In the genomic region with DNA sequence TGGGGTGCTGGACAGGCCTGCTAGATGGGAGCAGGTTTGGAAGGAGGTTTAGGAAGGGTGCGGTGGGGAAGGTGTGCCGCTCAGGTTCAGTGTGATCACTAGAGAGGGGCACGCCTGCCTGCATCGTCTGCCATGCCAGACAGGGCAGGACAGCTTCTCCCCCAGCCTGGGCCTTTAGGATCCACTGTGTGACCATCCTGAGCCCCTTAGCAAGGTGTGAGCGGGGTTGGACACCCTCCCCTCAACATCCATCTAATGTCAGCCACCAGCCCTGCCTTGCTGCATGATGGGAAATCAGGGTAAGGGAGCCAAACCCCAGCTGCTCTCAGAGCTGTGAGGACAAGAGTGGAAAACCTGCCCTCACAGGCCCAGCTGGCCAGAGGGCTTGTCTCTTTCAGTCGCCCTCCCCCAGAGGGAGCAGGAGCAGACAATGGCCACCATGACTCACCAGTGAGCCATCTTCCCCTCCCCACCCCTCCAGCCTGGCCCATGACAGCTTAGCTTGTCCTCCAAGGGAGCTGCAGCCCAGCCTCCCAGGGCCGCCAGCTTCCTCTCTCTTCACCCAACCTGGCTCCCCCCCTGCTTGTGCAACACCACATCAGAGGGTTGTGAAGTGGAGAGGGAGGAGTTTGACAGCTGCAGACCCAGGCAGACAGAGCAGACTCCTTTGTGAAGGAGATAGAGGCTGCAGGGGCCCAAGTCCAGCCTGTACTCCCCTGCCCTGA, we compare ENCODE assay signal across 8 cellular contexts. TPM values are rescaled to one million over a fixed set of nuclear protein-coding genes. Genes with fewer than 3 reads are reported as not detected.
A peak's percentile ranks its signal among the peaks of the same experiment; 100 is the strongest.
DNase-seq lines count a peak whose midpoint lies in the region; ATAC-seq and TF ChIP-seq lines count a peak whose summit lies in the region.

No MANE protein-coding gene starts in this region.

- no peaks in the 10 kb centered on the region for H3K36me3 Mint-ChIP-seq in CD4-positive, CD25-positive, alpha-beta regulatory T cell
- H3K36me3 Mint-ChIP-seq in IgD-negative memory B cell: no peaks in the 10 kb centered on the region
- no peaks in the 10 kb centered on the region for H3K36me3 Mint-ChIP-seq in nephron progenitor cell (ENCODE audit: low read depth)

- H3K4me3 Mint-ChIP-seq in CD4-positive, CD25-positive, alpha-beta regulatory T cell: peak overlapping the region; percentile 80 to 94 (median 88)
- H3K4me3 Mint-ChIP-seq in IgD-negative memory B cell: peak overlapping the region; percentile 30 to 93 (median 82)
- no peak overlapping the region for H3K4me3 Mint-ChIP-seq in nephron progenitor cell

- DNase-seq in CD4-positive, CD25-positive, alpha-beta regulatory T cell: peak; percentile 78 to 95 (median 88)
- DNase-seq in RWPE1 (ENCODE audit: low spot score) (peak; percentile 100), fibroblast of the aortic adventitia (ENCODE audit: low read depth) (peak; percentile 95), nephron progenitor cell (peak; percentile 41)
- DNase-seq in activated effector memory CD4-positive, alpha-beta T cell treated with anti-CD3 and anti-CD28 coated beads, Interleukin-2, amount 50 U/mL, for 16 hours: peak; percentile 93
- DNase-seq in stimulated activated naive CD4-positive, alpha-beta T cell treated with Interleukin-2 at 50 U/mL for 16 hours (lab: John Stamatoyannopoulos, UW): peak; percentile 74

- H3K9me3 Mint-ChIP-seq in CD4-positive, CD25-positive, alpha-beta regulatory T cell: peaks cover 0 to 3% (median 0%) of the 10 kb centered on the region in 7 donors
- H3K9me3 Mint-ChIP-seq in IgD-negative memory B cell (no peaks in the 10 kb centered on the region), nephron progenitor cell (no peaks in the 10 kb centered on the region)

- ATAC-seq in CD4-positive, CD25-positive, alpha-beta regulatory T cell (ENCODE audit: low read depth in 2 of 2): peak; percentile 71 to 76
- ATAC-seq in HG02970 (IDR thresholded peaks at IDR 0.05; ENCODE audit: low FRiP score, unreplicated experiment): no peak

- POLR2A ChIA-PET in RWPE1 (lab: Yijun Ruan, JAX; ENCODE audit: low non-redundant PET): interaction anchor here (0.6 to 1.1 kb wide), 5 partner anchors 10 to 51 kb away, joined by 3 to 4 read pairs (median 3); a partner anchor contains a TSS

- H3K9me3 ChIP-seq in CD4-positive, CD25-positive, alpha-beta regulatory T cell (ENCODE audit: control insufficient read depth in 2 of 2, low read length in 2 of 2): no peaks in the 10 kb centered on the region

- H3K36me3 ChIP-seq in CD4-positive, CD25-positive, alpha-beta regulatory T cell (ENCODE audit: control insufficient read depth, insufficient read depth, low read length): no peaks in the 10 kb centered on the region

- H3K27me3 ChIP-seq in CD4-positive, CD25-positive, alpha-beta regulatory T cell (ENCODE audit: control insufficient read depth, insufficient read depth, low read length): no peaks in the 10 kb centered on the region

- no peak for TF ChIP-seq CTCF in RWPE1 (conservative IDR thresholded peaks at IDR 0.05; ENCODE audit: low read depth)
- TF ChIP-seq CTCF in fibroblast of the aortic adventitia (IDR thresholded peaks at IDR 0.05; ENCODE audit: insufficient read depth, low read length): peak; percentile 9
- no peak for TF ChIP-seq CTCF in nephron progenitor cell (IDR thresholded peaks at IDR 0.05)

- peaks cover 28% of the 10 kb centered on the region for H3K27me3 Mint-ChIP-seq in CD4-positive, CD25-positive, alpha-beta regulatory T cell
- peaks cover 7% of the 10 kb centered on the region for H3K27me3 Mint-ChIP-seq in IgD-negative memory B cell
- peaks cover 3% of the 10 kb centered on the region for H3K27me3 Mint-ChIP-seq in nephron progenitor cell (ENCODE audit: low read depth, poor library complexity)

- H3K4me1 Mint-ChIP-seq in CD4-positive, CD25-positive, alpha-beta regulatory T cell: peaks cover 20 to 89% (median 68%) of the 10 kb centered on the region in 4 donors
- H3K4me1 Mint-ChIP-seq in IgD-negative memory B cell (peaks cover 36 to 78% (median 68%) of the 10 kb centered on the region in 3 donors), nephron progenitor cell (peaks cover 61% of the 10 kb centered on the region)

- peak overlapping the region; percentile 87 for H3K27ac ChIP-seq in CD4-positive, CD25-positive, alpha-beta regulatory T cell (ENCODE audit: insufficient read depth, low read length, poor library complexity, severe bottlenecking)
- peak overlapping the region; percentile 97 for H3K27ac ChIP-seq in RWPE1

- H3K4me3 ChIP-seq in CD4-positive, CD25-positive, alpha-beta regulatory T cell (ENCODE audit: low read depth, low read length): peak overlapping the region; percentile 85
- no peak overlapping the region for H3K4me3 ChIP-seq in fibroblast of the aortic adventitia (ENCODE audit: low read depth, low read length)

- CTCF ChIA-PET in RWPE1 (lab: Yijun Ruan, JAX): interaction anchor here (1.0 to 3.1 kb wide), 4 partner anchors 11 to 40 kb away, joined by 3 to 29 read pairs (median 7); no protein-coding TSS in a partner anchor

- peaks cover 83% of the 10 kb centered on the region for H3K4me1 ChIP-seq in CD4-positive, CD25-positive, alpha-beta regulatory T cell (ENCODE audit: control insufficient read depth, insufficient read depth, low read length, poor library complexity, severe bottlenecking)

- peak overlapping the region; percentile 93 to 98 (median 98) for H3K27ac Mint-ChIP-seq in CD4-positive, CD25-positive, alpha-beta regulatory T cell
- H3K27ac Mint-ChIP-seq in IgD-negative memory B cell (peak overlapping the region; percentile 71 to 99 (median 98)), nephron progenitor cell (peak overlapping the region; percentile 82)

RNA-seq across cellular contexts. Expression of a gene that starts 37.0 kb away (rescaled TPM):
- 9.9 TPM for total RNA-seq in CD4-positive, CD25-positive, alpha-beta regulatory T cell
- polyA plus RNA-seq in CD4-positive, CD25-positive, alpha-beta regulatory T cell: 10 to 100 TPM; 13.2 to 41.3 (median 25.4) TPM
- 91.9 TPM for polyA plus RNA-seq in IgD-negative memory B cell
- total RNA-seq in fibroblast of the aortic adventitia (ENCODE audit: low replicate concordance): 0.74 and 2.9 TPM in 2 replicates

RNA-seq across cellular contexts. Expression of a gene that starts 56.8 kb away (rescaled TPM):
- 1.8 TPM for total RNA-seq in CD4-positive, CD25-positive, alpha-beta regulatory T cell
- polyA plus RNA-seq in CD4-positive, CD25-positive, alpha-beta regulatory T cell: under 1 TPM; 0.22 to 0.37 (median 0.28) TPM
- 0.11 TPM for polyA plus RNA-seq in IgD-negative memory B cell
- total RNA-seq in fibroblast of the aortic adventitia (ENCODE audit: low replicate concordance): 2.5 and 7.0 TPM in 2 replicates

Comparison
In these comparisons a context has a peak if more than half of its experiments do, and no peak if none do; other contexts are left out.
1. DNase-seq: peak in every context shown above with its lines; median percentile 100 in RWPE1; 95 in fibroblast of the aortic adventitia; 93 in activated effector memory CD4-positive, alpha-beta T cell treated with anti-CD3 and anti-CD28 coated beads, Interleukin-2, amount 50 U/mL, for 16 hours; 88 in CD4-positive, CD25-positive, alpha-beta regulatory T cell; 74 in stimulated activated naive CD4-positive, alpha-beta T cell treated with Interleukin-2 at 50 U/mL for 16 hours; 41 in nephron progenitor cell.